In the genomic region with DNA sequence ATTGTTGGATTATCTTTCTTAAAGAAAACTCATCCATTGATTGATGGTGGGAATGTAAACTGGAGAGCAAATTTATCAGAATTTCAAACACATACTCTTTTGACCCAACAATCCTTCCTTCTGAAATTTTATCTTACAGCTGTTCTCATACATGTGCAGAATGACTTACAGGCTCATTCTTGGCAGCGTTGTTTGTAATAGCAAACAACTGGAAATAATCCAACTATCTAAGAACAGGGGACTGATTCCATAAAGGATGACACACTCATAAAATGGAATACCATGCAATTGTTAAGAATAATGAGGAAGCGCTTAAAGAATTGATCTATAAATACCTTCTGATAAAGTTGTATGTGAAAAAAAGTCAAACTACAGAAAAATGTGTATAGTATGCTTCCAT, we compare ENCODE assay signal across 22 cellular contexts. TPM values are rescaled to one million over a fixed set of nuclear protein-coding genes. Genes with fewer than 3 reads are reported as not detected.
DNase-seq lines count a peak whose midpoint lies in the region; ATAC-seq, FAIRE-seq and TF ChIP-seq lines count a peak whose summit lies in the region.
"Had no signal": no experiment of that assay in that cellular context is flagged by ENCODE, and none has a peak within 500 bp of the region (broad histone marks: within the 10 kb centered on the region; RNA-seq: fewer than 3 reads in every experiment).

No MANE protein-coding gene starts in this region.

- dilution Hi-C loops in endothelial cell of umbilical vein (cut with MboI; ENCODE audit: extremely low pct_ligation_motif_present, low sequenced_read_pairs), result no loop called here

- TF ChIP-seq POLR2A in endothelial cell of umbilical vein (IDR thresholded peaks at IDR 0.05; ENCODE audit: low read depth, low read length), result no peak

- no peak for FAIRE-seq in endothelial cell of umbilical vein (lab: Jason Lieb, UNC)
- FAIRE-seq: A549, G401.6, GM12892 had no signal

- no peak overlapping the region for H3K9ac ChIP-seq in endothelial cell of umbilical vein (replicated peaks; ENCODE audit: extremely low read depth, insufficient read depth, low read length)
- H3K9ac ChIP-seq: BLaER1 treated with 17β-estradiol and CSF1 and Interleukin-3, amounts not matched to agents 10 nM and 100 nM had no signal

- peaks cover 2% of the 10 kb centered on the region for H3K9me1 ChIP-seq in endothelial cell of umbilical vein (replicated peaks; ENCODE audit: control insufficient read depth, extremely low read depth, insufficient read depth, low read length)

- H3K36me3 ChIP-seq in left ventricle myocardium inferior (peaks cover 6% of the 10 kb centered on the region), endothelial cell of umbilical vein (ENCODE audit: control insufficient read depth in 2 of 2, extremely low read depth in 1 of 2, insufficient read depth in 2 of 2, low read length in 2 of 2) (peaks cover 0 to 8% of the 10 kb centered on the region in 2 experiments)
- H3K36me3 ChIP-seq: BE2C; BLaER1 treated with 17β-estradiol and CSF1 and Interleukin-3, amounts not matched to agents 10 nM and 100 nM had no signal

- BruUV-seq in endothelial cell of umbilical vein (replicated peaks; lab: Mats Ljungman, UMichigan), result no TSS peak

- CTCF ChIA-PET in endothelial cell of umbilical vein (lab: Charles Lee), result interaction anchor here (0.8 to 2.9 kb wide), 3 partner anchors 9 to 54 kb away, joined by 3 to 12 read pairs (median 3); no protein-coding TSS in a partner anchor

- H3K27me3 ChIP-seq in left ventricle myocardium inferior (ENCODE audit: low read depth) (no peaks in the 10 kb centered on the region), right cardiac atrium (ENCODE audit: control insufficient read depth, insufficient read depth) (no peaks in the 10 kb centered on the region), endothelial cell of umbilical vein (ENCODE audit: control insufficient read depth in 2 of 2, insufficient read depth in 2 of 2, low read length in 2 of 2) (no peaks in the 10 kb centered on the region)
- H3K27me3 ChIP-seq: BLaER1 treated with 17β-estradiol and CSF1 and Interleukin-3, amounts not matched to agents 10 nM and 100 nM had no signal

- no peak for DNase-seq in left ventricle myocardium inferior
- no peak for DNase-seq in right cardiac atrium
- DNase-seq in LNCaP clone FGC (ENCODE audit: low read depth), result peak; percentile 3
- DNase-seq in endothelial cell of umbilical vein (ENCODE audit: low read depth, low spot score), result no peak
- no peak for DNase-seq in DMS153 treated with DMSO at 0.1 percent for 48 hours (lab: John Stamatoyannopoulos, UW; ENCODE audit: unreplicated experiment)
- DNase-seq in NCI-H226, result no peak
- DNase-seq: 8988T; ACHN; AML-193; BE2C; CD4-positive, alpha-beta T cell; CD8-positive, alpha-beta memory T cell; DND-41; H9 had no signal

- H3K4me3 Mint-ChIP-seq in nephron, result no peak overlapping the region
- H3K4me3 Mint-ChIP-seq: CD14-positive monocyte; CD4-positive, alpha-beta T cell; CD8-positive, alpha-beta memory T cell; GM23338; H9 had no signal

- peaks cover 97% of the 10 kb centered on the region for H3K79me2 ChIP-seq in endothelial cell of umbilical vein (ENCODE audit: control insufficient read depth, insufficient read depth, low read length)

- POLR2A ChIA-PET in endothelial cell of umbilical vein (lab: Charles Lee), result interaction anchor here (1.9 kb wide), 1 partner anchor 24 kb away, joined by 7 read pairs; a partner anchor contains a TSS

- intact Hi-C loops in left ventricle myocardium inferior (cut with micrococcal nuclease) (no loop called here), right cardiac atrium (cut with DNase I) (no loop called here), endothelial cell of umbilical vein (cut with micrococcal nuclease) (loop anchor here (2.0 kb wide), 1 partner anchor 13 kb away; no protein-coding TSS in a partner anchor)

- H3K36me3 Mint-ChIP-seq in nephron (ENCODE audit: low read depth), result peaks cover 23% of the 10 kb centered on the region
- H3K36me3 Mint-ChIP-seq: CD14-positive monocyte; CD8-positive, alpha-beta memory T cell had no signal

- ATAC-seq in right cardiac atrium, result no peak
- ATAC-seq: A549, GM23338, HCT116 had no signal

- H2AFZ ChIP-seq in endothelial cell of umbilical vein (ENCODE audit: low read depth, low read length), result no peak overlapping the region
- H2AFZ ChIP-seq: GM23338 had no signal

- no peak overlapping the region for H3K4me3 ChIP-seq in left ventricle myocardium inferior
- no peak overlapping the region for H3K4me3 ChIP-seq in right cardiac atrium (ENCODE audit: low read length)
- no peak overlapping the region for H3K4me3 ChIP-seq in LNCaP clone FGC (ENCODE audit: low read depth, low read length)
- no peak overlapping the region for H3K4me3 ChIP-seq in endothelial cell of umbilical vein (replicated peaks in 1 of 3; ENCODE audit: insufficient read depth in 1 of 3, low read depth in 1 of 3, low read length in 3 of 3)
- H3K4me3 ChIP-seq: A549; BLaER1 treated with 17β-estradiol and CSF1 and Interleukin-3, amounts not matched to agents 10 nM and 100 nM; GM23338 had no signal

- H3K9me3 ChIP-seq in left ventricle myocardium inferior (replicated peaks), result peaks cover 20% of the 10 kb centered on the region
- no peaks in the 10 kb centered on the region for H3K9me3 ChIP-seq in right cardiac atrium (ENCODE audit: control insufficient read depth, low read length)
- no peaks in the 10 kb centered on the region for H3K9me3 ChIP-seq in endothelial cell of umbilical vein (replicated peaks; ENCODE audit: control insufficient read depth, insufficient read depth, low read length)
- H3K9me3 ChIP-seq: A549, BE2C had no signal

- peaks cover 28% of the 10 kb centered on the region for H4K20me1 ChIP-seq in endothelial cell of umbilical vein (replicated peaks; ENCODE audit: control insufficient read depth, extremely low read depth, insufficient read depth, low read length)
- H4K20me1 ChIP-seq: BLaER1 treated with 17β-estradiol and CSF1 and Interleukin-3, amounts not matched to agents 10 nM and 100 nM had no signal

- H3K27ac ChIP-seq in left ventricle myocardium inferior (replicated peaks) (peak overlapping the region; percentile 45), right cardiac atrium (ENCODE audit: low read length) (no peak overlapping the region), endothelial cell of umbilical vein (ENCODE audit: insufficient read depth, low read depth, low read length) (no peak overlapping the region)
- H3K27ac ChIP-seq: A549; BLaER1 treated with 17β-estradiol and CSF1 and Interleukin-3, amounts not matched to agents 10 nM and 100 nM had no signal

- H3K9me3 Mint-ChIP-seq in nephron, result peaks cover 19% of the 10 kb centered on the region
- H3K9me3 Mint-ChIP-seq: CD4-positive, alpha-beta T cell; GM23338; H9 had no signal

- TF ChIP-seq CTCF in left ventricle myocardium inferior (IDR thresholded peaks at IDR 0.05; ENCODE audit: borderline replicate concordance) (no peak), LNCaP clone FGC (IDR thresholded peaks at IDR 0.05; ENCODE audit: control insufficient read depth, extremely low read depth, insufficient read depth) (no peak), endothelial cell of umbilical vein (IDR thresholded peaks at IDR 0.05; ENCODE audit: extremely low read depth in 1 of 2, insufficient read depth in 1 of 2, low read depth in 1 of 2, low read length in 2 of 2) (no peak), nephron (IDR thresholded peaks at IDR 0.05; ENCODE audit: unreplicated experiment in 3 of 3) (no peak)

- H3K4me2 ChIP-seq in endothelial cell of umbilical vein (ENCODE audit: insufficient read depth, low read length), result peak overlapping the region; percentile 35
- H3K4me2 ChIP-seq: A549; BLaER1 treated with 17β-estradiol and CSF1 and Interleukin-3, amounts not matched to agents 10 nM and 100 nM; GM23338 had no signal

- peak overlapping the region; percentile 14 to 85 (median 56) for H3K27ac Mint-ChIP-seq in nephron
- H3K27ac Mint-ChIP-seq: CD14-positive monocyte; CD4-positive, alpha-beta T cell; CD8-positive, alpha-beta memory T cell; GM23338; H9 had no signal

- H3K27me3 Mint-ChIP-seq in nephron (ENCODE audit: low read depth), result no peaks in the 10 kb centered on the region

- WGBS in right cardiac atrium, result 60% methylated on average over 2 of the region's 2 CpGs

- H3K4me1 Mint-ChIP-seq in nephron, result peaks cover 39% of the 10 kb centered on the region
- H3K4me1 Mint-ChIP-seq: CD14-positive monocyte; CD8-positive, alpha-beta memory T cell had no signal

- peaks cover 36% of the 10 kb centered on the region for H3K4me1 ChIP-seq in left ventricle myocardium inferior
- no peaks in the 10 kb centered on the region for H3K4me1 ChIP-seq in right cardiac atrium (ENCODE audit: control insufficient read depth, insufficient read depth, low read length)
- peaks cover 46% of the 10 kb centered on the region for H3K4me1 ChIP-seq in endothelial cell of umbilical vein (ENCODE audit: control insufficient read depth, extremely low read depth, insufficient read depth, low read length)
- H3K4me1 ChIP-seq: A549; BE2C; BLaER1 treated with 17β-estradiol and CSF1 and Interleukin-3, amounts not matched to agents 10 nM and 100 nM had no signal

TF ChIP-seq in endothelial cell of umbilical vein, 7 proteins besides CTCF, POLR2A, EP300 and RAD21:
- TF ChIP-seq, protein P1, sequence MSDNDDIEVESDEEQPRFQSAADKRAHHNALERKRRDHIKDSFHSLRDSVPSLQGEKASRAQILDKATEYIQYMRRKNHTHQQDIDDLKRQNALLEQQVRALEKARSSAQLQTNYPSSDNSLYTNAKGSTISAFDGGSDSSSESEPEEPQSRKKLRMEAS (IDR thresholded peaks at IDR 0.05; ENCODE audit: insufficient read depth, insufficient read length), result no peak
- TF ChIP-seq EZH2 (IDR thresholded peaks at IDR 0.05; ENCODE audit: borderline replicate concordance, low read depth, low read length, severe bottlenecking) (no peak), GATA2 (IDR thresholded peaks at IDR 0.05; ENCODE audit: insufficient read depth, insufficient read length, low read depth, low read length) (no peak), MYC (IDR thresholded peaks at IDR 0.05; ENCODE audit: low read depth, low read length) (no peak), FOS (IDR thresholded peaks at IDR 0.05; ENCODE audit: borderline replicate concordance, insufficient read depth, low read length) (no peak), POLR2AphosphoS5 (IDR thresholded peaks at IDR 0.05; ENCODE audit: insufficient read depth, low read depth, low read length) (no peak), JUN (IDR thresholded peaks at IDR 0.05; ENCODE audit: borderline replicate concordance, insufficient read depth, insufficient read length, low read depth) (no peak)

RNA-seq across cellular contexts. Expression of a gene that starts 24.0 kb away (rescaled TPM):
- total RNA-seq in left ventricle myocardium inferior (14.6 TPM), right cardiac atrium (10 to 100 TPM; 10.2 to 20.3 (median 16.2) TPM), endothelial cell of umbilical vein (177 and 191 TPM in 2 replicates)
- polyA plus RNA-seq in right cardiac atrium (9.6 TPM), endothelial cell of umbilical vein (485 and 486 TPM in 2 replicates)
- 449 and 481 TPM in 2 replicates for polyA plus RNA-seq in endothelial cell of umbilical vein (2011; cell fraction: cytosol; rRNA removed)
- polyA plus RNA-seq in endothelial cell of umbilical vein (2011; cell fraction: nucleus; rRNA removed), result 868 and 1,006 TPM in 2 replicates
- polyA plus RNA-seq in endothelial cell of umbilical vein (2012), result 280 and 281 TPM in 2 replicates
- 1,842 and 2,031 TPM in 2 replicates for polyA minus RNA-seq in endothelial cell of umbilical vein
- polyA minus RNA-seq in endothelial cell of umbilical vein (2011; cell fraction: cytosol; rRNA and poly(A)+ RNA removed), result not detected
- polyA minus RNA-seq in endothelial cell of umbilical vein (2011; cell fraction: nucleus; rRNA and poly(A)+ RNA removed), result 1,100 and 1,279 TPM in 2 replicates
- total RNA-seq: CD4-positive, alpha-beta T cell; CD8-positive, alpha-beta memory T cell; H9 had no signal
- polyA plus RNA-seq: A549; CD14-positive monocyte; CD8-positive, alpha-beta memory T cell; GM23338 had no signal
